ENCODE assay signal across 1 cellular context in genomic region chr6:7542878-7543394, GRCh38.
TF ChIP-seq lines count a peak whose summit lies in the region.

No MANE protein-coding gene starts in this region.

TF ChIP-seq in HepG2, 621 proteins besides CTCF, POLR2A, EP300 and RAD21 (continued from another document and continues in another):
- TF ChIP-seq ZNF646 (CRISPR knock-in tag; IDR thresholded peaks at IDR 0.05) (no peak), ZNF567 (CRISPR knock-in tag; IDR thresholded peaks at IDR 0.05; ENCODE audit: borderline replicate concordance) (no peak), GATAD1 (CRISPR knock-in tag; IDR thresholded peaks at IDR 0.05) (peak; percentile 62; the same call in 1 of the 2 replicates), MEIS2 (CRISPR knock-in tag; IDR thresholded peaks at IDR 0.05) (peak; percentile 65; the same call in 1 of the 2 replicates), CBX5 (CRISPR knock-in tag; IDR thresholded peaks at IDR 0.05; ENCODE audit: borderline replicate concordance) (no peak), ZNF460 (CRISPR knock-in tag; IDR thresholded peaks at IDR 0.05; ENCODE audit: borderline replicate concordance) (no peak), ZNF737 (CRISPR knock-in tag; IDR thresholded peaks at IDR 0.05; ENCODE audit: borderline replicate concordance) (no peak), ZSCAN5A (CRISPR knock-in tag; IDR thresholded peaks at IDR 0.05; ENCODE audit: borderline replicate concordance) (0 out of 2 replicates have a peak, but pooled peaks have one; percentile 7), CCDC6 (CRISPR knock-in tag; IDR thresholded peaks at IDR 0.05) (peak; percentile 73), ZNF563 (CRISPR knock-in tag; IDR thresholded peaks at IDR 0.05) (no peak), RFXAP (CRISPR knock-in tag; IDR thresholded peaks at IDR 0.05; ENCODE audit: borderline replicate concordance) (peak; percentile 86), ARID4A (CRISPR knock-in tag; IDR thresholded peaks at IDR 0.05; ENCODE audit: borderline replicate concordance) (peak; percentile 78; the same call in 1 of the 2 replicates), ZNF354B (CRISPR knock-in tag; IDR thresholded peaks at IDR 0.05) (no peak), AHDC1 (CRISPR knock-in tag; IDR thresholded peaks at IDR 0.05; ENCODE audit: borderline replicate concordance) (0 out of 2 replicates have a peak, but pooled peaks have one; percentile 11), HDAC1 (CRISPR knock-in tag; IDR thresholded peaks at IDR 0.05) (peak; percentile 82), PHF21A (CRISPR knock-in tag; IDR thresholded peaks at IDR 0.05) (peak; percentile 71), SMARCE1 (IDR thresholded peaks at IDR 0.05; ENCODE audit: borderline replicate concordance) (no peak), DMTF1 (CRISPR knock-in tag; IDR thresholded peaks at IDR 0.05) (no peak), ZC3H4 (CRISPR knock-in tag; IDR thresholded peaks at IDR 0.05; ENCODE audit: borderline replicate concordance) (no peak), NFIB (CRISPR knock-in tag; IDR thresholded peaks at IDR 0.05; ENCODE audit: borderline replicate concordance) (no peak), ZNF543 (CRISPR knock-in tag; IDR thresholded peaks at IDR 0.05) (peak; percentile 88; the same call in 1 of the 2 replicates), SIX1 (CRISPR knock-in tag; IDR thresholded peaks at IDR 0.05; ENCODE audit: borderline replicate concordance) (0 out of 2 replicates have a peak, but pooled peaks have one; percentile 17), KMT2B (CRISPR knock-in tag; IDR thresholded peaks at IDR 0.05) (peak; percentile 57), MTERF4 (CRISPR knock-in tag; IDR thresholded peaks at IDR 0.05) (no peak), PAWR (CRISPR knock-in tag; IDR thresholded peaks at IDR 0.05; ENCODE audit: borderline replicate concordance) (no peak), MAZ (IDR thresholded peaks at IDR 0.05; ENCODE audit: borderline replicate concordance, low read depth, low read length) (peak; percentile 77; the same call in 1 of the 2 replicates), MAZ (CRISPR knock-in tag; IDR thresholded peaks at IDR 0.05; ENCODE audit: low read depth) (peak; percentile 70; the same call in 1 of the 2 replicates), ZNF333 (CRISPR knock-in tag; IDR thresholded peaks at IDR 0.05; ENCODE audit: borderline replicate concordance) (no peak), DPF2 (CRISPR knock-in tag; IDR thresholded peaks at IDR 0.05; ENCODE audit: borderline replicate concordance, low read depth) (no peak), NR1H2 (CRISPR knock-in tag; IDR thresholded peaks at IDR 0.05; ENCODE audit: borderline replicate concordance, low read depth) (no peak), NFRKB (IDR thresholded peaks at IDR 0.05) (no peak), MAX (IDR thresholded peaks at IDR 0.05) (peak; percentile 74), CREBL2 (CRISPR knock-in tag; IDR thresholded peaks at IDR 0.05; ENCODE audit: borderline replicate concordance) (no peak), CEBPB (IDR thresholded peaks at IDR 0.05; ENCODE audit: borderline replicate concordance, low read depth, low read length) (no peak), GPBP1L1 (CRISPR knock-in tag; IDR thresholded peaks at IDR 0.05) (no peak)
